9 cellular contexts compared by ENCODE assay signal in genomic region chr5:444226-444625, GRCh38. TPM values are rescaled to one million over a fixed set of nuclear protein-coding genes. Genes with fewer than 3 reads are reported as not detected.
A peak's percentile ranks its signal among the peaks of the same experiment; 100 is the strongest.
DNase-seq lines count a peak whose midpoint lies in the region; ATAC-seq and TF ChIP-seq lines count a peak whose summit lies in the region.
"Had no signal": no experiment of that assay in that cellular context is flagged by ENCODE, and none has a peak within 500 bp of the region (broad histone marks: within the 10 kb centered on the region; RNA-seq: fewer than 3 reads in every experiment).

No MANE protein-coding gene starts in this region.

- no peak overlapping the region for H3K27ac ChIP-seq in CD8-positive, alpha-beta memory T cell (ENCODE audit: low read depth, low read length)
- H3K27ac ChIP-seq in effector memory CD4-positive, alpha-beta T cell (ENCODE audit: insufficient read depth, low read length, poor library complexity, severe bottlenecking), result no peak overlapping the region
- H3K27ac ChIP-seq: parathyroid adenoma had no signal

- no peak for DNase-seq in CD8-positive, alpha-beta memory T cell
- DNase-seq in MV-4-11 (lab: John Stamatoyannopoulos, UW) (peak; percentile 16), osteocyte (ENCODE audit: extremely low spot score, unreplicated experiment) (no peak), midbrain (lab: John Stamatoyannopoulos, UW) (no peak), NCI-H2196 (lab: John Stamatoyannopoulos, UW; ENCODE audit: unreplicated experiment) (no peak), COLO829 (ENCODE audit: low spot score) (no peak)
- DNase-seq in effector memory CD4-positive, alpha-beta T cell, result no peak

- CTCF ChIA-PET in CD8-positive, alpha-beta memory T cell (lab: Charles Lee), result interaction anchor here (1.0 to 1.6 kb wide), 2 partner anchors 9 to 29 kb away, joined by 3 read pairs; no protein-coding TSS in a partner anchor

- H3K9me3 Mint-ChIP-seq in CD8-positive, alpha-beta memory T cell, result no peaks in the 10 kb centered on the region
- no peaks in the 10 kb centered on the region for H3K9me3 Mint-ChIP-seq in osteocyte (ENCODE audit: unreplicated experiment)

- H3K36me3 Mint-ChIP-seq in CD8-positive, alpha-beta memory T cell, result peaks cover 11 to 39% (median 15%) of the 10 kb centered on the region in 3 donors
- H3K36me3 Mint-ChIP-seq in osteocyte (ENCODE audit: unreplicated experiment), result peaks cover 24% of the 10 kb centered on the region

- H3K27me3 Mint-ChIP-seq in CD8-positive, alpha-beta memory T cell, result no peaks in the 10 kb centered on the region
- no peaks in the 10 kb centered on the region for H3K27me3 Mint-ChIP-seq in osteocyte (ENCODE audit: unreplicated experiment)

- POLR2A ChIA-PET in CD8-positive, alpha-beta memory T cell (lab: Charles Lee), result no interaction called here

- no peaks in the 10 kb centered on the region for H3K27me3 ChIP-seq in CD8-positive, alpha-beta memory T cell (ENCODE audit: insufficient read depth, low read length, poor library complexity, severe bottlenecking)
- no peaks in the 10 kb centered on the region for H3K27me3 ChIP-seq in effector memory CD4-positive, alpha-beta T cell (replicated peaks; ENCODE audit: control insufficient read depth, insufficient read depth, low read length, poor library complexity, severe bottlenecking)

- peak overlapping the region; percentile 88 to 97 (median 95) for H3K4me3 Mint-ChIP-seq in CD8-positive, alpha-beta memory T cell
- H3K4me3 Mint-ChIP-seq in osteocyte (ENCODE audit: unreplicated experiment), result peak overlapping the region; percentile 95

- no peak for ATAC-seq in GM18517 (IDR thresholded peaks at IDR 0.05; ENCODE audit: unreplicated experiment)

- H3K4me3 ChIP-seq in CD8-positive, alpha-beta memory T cell (ENCODE audit: low read length), result peak overlapping the region; percentile 90
- H3K4me3 ChIP-seq in effector memory CD4-positive, alpha-beta T cell (ENCODE audit: insufficient read depth, low read depth, low read length, poor library complexity, severe bottlenecking), result peak overlapping the region; percentile 91

- H3K36me3 ChIP-seq in CD8-positive, alpha-beta memory T cell (ENCODE audit: insufficient read depth, low read length), result peaks cover 21% of the 10 kb centered on the region
- peaks cover 26% of the 10 kb centered on the region for H3K36me3 ChIP-seq in effector memory CD4-positive, alpha-beta T cell (ENCODE audit: control insufficient read depth, insufficient read depth, low read length)

- H3K4me1 Mint-ChIP-seq in CD8-positive, alpha-beta memory T cell, result peaks cover 33 to 61% (median 38%) of the 10 kb centered on the region in 3 donors
- H3K4me1 Mint-ChIP-seq in osteocyte (ENCODE audit: unreplicated experiment), result peaks cover 40% of the 10 kb centered on the region

- peaks cover 25% of the 10 kb centered on the region for H3K4me1 ChIP-seq in CD8-positive, alpha-beta memory T cell (ENCODE audit: insufficient read depth, low read length)
- H3K4me1 ChIP-seq in effector memory CD4-positive, alpha-beta T cell (ENCODE audit: control insufficient read depth, insufficient read depth, low read length, poor library complexity, severe bottlenecking), result peaks cover 17% of the 10 kb centered on the region

- H3K27ac Mint-ChIP-seq in CD8-positive, alpha-beta memory T cell, result peak overlapping the region in 7 of 8 donors; percentile 47 to 94 (median 84)
- peak overlapping the region; percentile 55 for H3K27ac Mint-ChIP-seq in osteocyte (ENCODE audit: unreplicated experiment)

- no peak for TF ChIP-seq CTCF in osteocyte (IDR thresholded peaks at IDR 0.05)

- H3K9me3 ChIP-seq in CD8-positive, alpha-beta memory T cell (ENCODE audit: low read length), result no peaks in the 10 kb centered on the region
- no peaks in the 10 kb centered on the region for H3K9me3 ChIP-seq in effector memory CD4-positive, alpha-beta T cell (ENCODE audit: control insufficient read depth, low read length)

RNA-seq across cellular contexts. Expression of gene EXOC3, which starts 1.2 kb away (rescaled TPM):
- 10 to 100 TPM; 50.2 to 52.4 TPM for total RNA-seq in CD8-positive, alpha-beta memory T cell
- polyA plus RNA-seq in CD8-positive, alpha-beta memory T cell, result 42.9 TPM
- total RNA-seq in osteocyte, result 70.0 and 81.4 TPM in 2 replicates
